In genomic region chr6:160991411-160992322, GRCh38 we compare ENCODE assay signal across 1 cellular context.
TF ChIP-seq lines count a peak whose summit lies in the region.

MAP3K4 (plus strand) TSS chr6:160991769; CDS start chr6:160991932, 163 bp downstream.

TF ChIP-seq in WTC11, 78 proteins besides CTCF, POLR2A, EP300 and RAD21 (continued from another document):
- TF ChIP-seq ARID4B (CRISPR knock-in tag; IDR thresholded peaks at IDR 0.05; ENCODE audit: borderline replicate concordance) (no peak), FOXK1 (CRISPR knock-in tag; IDR thresholded peaks at IDR 0.05) (peak; percentile 56; the same call in 1 of the 2 replicates), NFYB (CRISPR knock-in tag; conservative IDR thresholded peaks at IDR 0.05; ENCODE audit: low read depth) (no peak), MXD4 (CRISPR knock-in tag; IDR thresholded peaks at IDR 0.05; ENCODE audit: borderline replicate concordance) (no peak), ERG (CRISPR knock-in tag; IDR thresholded peaks at IDR 0.05) (no peak), PREB (CRISPR knock-in tag; IDR thresholded peaks at IDR 0.05; ENCODE audit: borderline replicate concordance) (no peak; the same call in 1 of the 2 replicates), SMAD4 (CRISPR knock-in tag; IDR thresholded peaks at IDR 0.05) (no peak), MYBL2 (CRISPR knock-in tag; IDR thresholded peaks at IDR 0.05) (0 out of 2 replicates have a peak, but pooled peaks have one; percentile 65), PRRX2 (CRISPR knock-in tag; IDR thresholded peaks at IDR 0.05) (no peak), IRF1 (CRISPR knock-in tag; IDR thresholded peaks at IDR 0.05) (no peak; the same call in 1 of the 2 replicates), KAT7 (CRISPR knock-in tag; IDR thresholded peaks at IDR 0.05; ENCODE audit: borderline replicate concordance) (peak; percentile 63; the same call in 1 of the 2 replicates), GABPB1 (CRISPR knock-in tag; IDR thresholded peaks at IDR 0.05) (peak; percentile 10; the same call in 1 of the 2 replicates), CBFB (CRISPR knock-in tag; IDR thresholded peaks at IDR 0.05; ENCODE audit: low read depth) (no peak), NFE2L1 (CRISPR knock-in tag; IDR thresholded peaks at IDR 0.05) (peak; percentile 55; the same call in 1 of the 2 replicates), SOX15 (CRISPR knock-in tag; IDR thresholded peaks at IDR 0.05) (no peak), ZNF423 (CRISPR knock-in tag; IDR thresholded peaks at IDR 0.05) (no peak)
